20 cellular contexts compared by ENCODE assay signal in the genomic region with DNA sequence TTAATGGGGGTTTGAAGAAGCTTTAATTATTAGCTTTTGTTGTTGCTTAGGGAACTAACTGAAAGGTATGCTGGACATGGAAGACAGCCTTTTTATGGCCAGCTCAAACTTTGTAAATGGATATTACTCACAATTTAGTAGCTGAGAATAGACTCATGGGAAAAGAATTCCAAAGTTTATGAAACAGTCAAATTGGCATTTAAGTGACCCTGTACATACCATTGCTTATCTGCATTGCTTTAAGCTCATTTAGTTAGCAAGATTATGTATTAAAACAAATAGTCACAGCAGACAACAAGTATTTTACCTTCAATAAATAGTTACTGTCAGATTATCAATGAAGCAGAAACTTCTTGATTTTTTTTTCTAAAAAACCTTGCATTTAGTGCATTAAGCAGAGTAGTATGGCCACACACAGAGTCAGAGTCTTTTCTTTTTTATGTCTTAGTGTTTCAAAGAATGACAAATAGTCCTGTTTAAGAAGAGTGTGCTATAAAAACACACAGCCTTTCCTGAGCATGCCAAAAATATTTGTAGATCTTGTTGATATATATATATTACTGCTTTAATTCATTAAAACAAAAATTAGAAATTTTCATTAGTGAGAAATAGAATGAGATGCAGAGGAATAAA.
DNase-seq lines count a peak whose midpoint lies in the region; ATAC-seq, FAIRE-seq and TF ChIP-seq lines count a peak whose summit lies in the region.
"Had no signal": no experiment of that assay in that cellular context is flagged by ENCODE, and none has a peak within 500 bp of the region (broad histone marks: within the 10 kb centered on the region; RNA-seq: fewer than 3 reads in every experiment).

No MANE protein-coding gene starts in this region.

- TF ChIP-seq EP300 in HepG2 (IDR thresholded peaks at IDR 0.05; ENCODE audit: low read depth in 2 of 2, low read length in 2 of 2) (peak in 1 of 2 experiments; percentile 82; a peak in 2 of 4 replicates), HepG2 (CRISPR knock-in tag; IDR thresholded peaks at IDR 0.05; ENCODE audit: borderline replicate concordance) (no peak; the same call in 1 of the 2 replicates)

- H3K4me2 ChIP-seq in HepG2 (ENCODE audit: low read depth, low read length), result peak overlapping the region; percentile 23; the same call in 1 of the 2 replicates
- H3K4me2 ChIP-seq: BLaER1 treated with 17β-estradiol and CSF1 and Interleukin-3, amounts not matched to agents 10 nM and 100 nM had no signal

- POLR2A ChIA-PET in HepG2 (lab: Yijun Ruan, JAX), result interaction anchor here (0.9 to 1.7 kb wide), 10 partner anchors 10 to 1473 kb away, joined by 3 to 17 read pairs (median 4); a partner anchor contains a TSS

- H3K4me1 ChIP-seq in HepG2 (ENCODE audit: insufficient read depth, low read length) (peaks cover 34% of the 10 kb centered on the region), prostate gland (replicated peaks) (no peaks in the 10 kb centered on the region)
- H3K4me1 ChIP-seq: BLaER1 treated with 17β-estradiol and CSF1 and Interleukin-3, amounts not matched to agents 10 nM and 100 nM; thyroid gland had no signal

- H3K4me3 ChIP-seq in AG10803 (ENCODE audit: low read length) (no peak overlapping the region), HepG2 (replicated peaks in 1 of 3; ENCODE audit: insufficient read depth in 1 of 3, low read depth in 2 of 3, low read length in 3 of 3) (no peak overlapping the region; a peak in 1 of 6 replicates), prostate gland (no peak overlapping the region)
- H3K4me3 ChIP-seq: BLaER1 treated with 17β-estradiol and CSF1 and Interleukin-3, amounts not matched to agents 10 nM and 100 nM; coronary artery; GM12878; thyroid gland had no signal

- ATAC-seq in HepG2 (peak; percentile 85), GM18867 (IDR thresholded peaks at IDR 0.05; ENCODE audit: unreplicated experiment) (no peak)
- ATAC-seq: activated naive CD8-positive, alpha-beta T cell treated with anti-CD3 and anti-CD28 coated beads, Interleukin-2, amount 50 U/mL, for 24 hours; GM12878 had no signal

- in situ Hi-C loops in HepG2 (cut with HindIII; ENCODE audit: extremely low pct_ligation_motif_present, low pct_unique_long_range_greater_than_20kb), result no loop called here

- no peak overlapping the region for H3K9ac ChIP-seq in HepG2 (ENCODE audit: insufficient read depth, low read depth, low read length)
- H3K9ac ChIP-seq: BLaER1 treated with 17β-estradiol and CSF1 and Interleukin-3, amounts not matched to agents 10 nM and 100 nM had no signal

- H2AFZ ChIP-seq in HepG2 (ENCODE audit: low read length), result no peak overlapping the region

- H3K9me3 ChIP-seq in HepG2 (ENCODE audit: low read length), result peaks cover 11% of the 10 kb centered on the region
- H3K9me3 ChIP-seq in prostate gland, result no peaks in the 10 kb centered on the region
- H3K9me3 ChIP-seq: thyroid gland had no signal

- no peaks in the 10 kb centered on the region for H3K79me2 ChIP-seq in HepG2 (ENCODE audit: insufficient read depth, low read length)

- H3K27ac ChIP-seq in HepG2 (ENCODE audit: extremely low read length, insufficient read depth, low read length), result peak overlapping the region; percentile 46
- no peak overlapping the region for H3K27ac ChIP-seq in prostate gland
- H3K27ac ChIP-seq: BLaER1 treated with 17β-estradiol and CSF1 and Interleukin-3, amounts not matched to agents 10 nM and 100 nM; coronary artery; thyroid gland had no signal

- TF ChIP-seq RAD21 in HepG2 (CRISPR knock-in tag; IDR thresholded peaks at IDR 0.05), result no peak

- TF ChIP-seq CTCF in AG10803 (conservative IDR thresholded peaks at IDR 0.05; ENCODE audit: low read length) (no peak), HepG2 (CRISPR knock-in tag; IDR thresholded peaks at IDR 0.05) (no peak), prostate gland (IDR thresholded peaks at IDR 0.05) (no peak)

- no peaks in the 10 kb centered on the region for H4K20me1 ChIP-seq in HepG2 (ENCODE audit: insufficient read depth, low read length)
- H4K20me1 ChIP-seq: BLaER1 treated with 17β-estradiol and CSF1 and Interleukin-3, amounts not matched to agents 10 nM and 100 nM had no signal

- no peak for FAIRE-seq in HepG2 (lab: Jason Lieb, UNC)
- FAIRE-seq: GM12878 had no signal

- CTCF ChIA-PET in HepG2 (lab: Yijun Ruan, JAX; ENCODE audit: low intra/inter-chr PET ratio, low total read pairs), result no interaction called here

- H3K36me3 ChIP-seq in HepG2 (replicated peaks in 1 of 2; ENCODE audit: control insufficient read depth in 1 of 2, insufficient read depth in 2 of 2, low read length in 2 of 2), result peaks cover 0 to 10% of the 10 kb centered on the region in 2 experiments; a peak in 3 of 5 replicates
- no peaks in the 10 kb centered on the region for H3K36me3 ChIP-seq in prostate gland
- H3K36me3 ChIP-seq: BLaER1 treated with 17β-estradiol and CSF1 and Interleukin-3, amounts not matched to agents 10 nM and 100 nM; thyroid gland had no signal

- no peaks in the 10 kb centered on the region for H3K27me3 ChIP-seq in HepG2 (ENCODE audit: control insufficient read depth in 1 of 2, insufficient read depth in 2 of 2, low read length in 2 of 2)
- no peaks in the 10 kb centered on the region for H3K27me3 ChIP-seq in prostate gland (replicated peaks; ENCODE audit: insufficient read depth)
- H3K27me3 ChIP-seq: BLaER1 treated with 17β-estradiol and CSF1 and Interleukin-3, amounts not matched to agents 10 nM and 100 nM; thyroid gland had no signal

- BruUV-seq in HepG2 (replicated peaks; lab: Mats Ljungman, UMichigan), result no TSS peak

- intact Hi-C loops in HepG2 (cut with micrococcal nuclease; ENCODE audit: unreplicated experiment) (loop anchor here (2.0 to 5.0 kb wide), 2 partner anchors 90 to 103 kb away; a partner anchor contains a TSS), prostate gland (cut with DNase I) (no loop called here)

- DNase-seq in AG10803 (ENCODE audit: low read depth) (peak; percentile 42), HuH-7 (ENCODE audit: low spot score) (peak; percentile 3), dedifferentiated amniotic fluid mesenchymal stem cell (ENCODE audit: extremely low spot score) (peak; percentile 66), HepG2 (ENCODE audit: low spot score) (peak; percentile 96), prostate gland (ENCODE audit: low spot score) (no peak), epidermal melanocyte (ENCODE audit: insufficient read length, low spot score) (no peak)
- no peak for DNase-seq in activated T-cell treated with anti-CD3 and anti-CD28 coated beads, Interleukin-2, amount 50 U/mL, for 1 hour
- DNase-seq: activated CD4-positive, CD25-positive, alpha-beta regulatory T cell; activated naive CD8-positive, alpha-beta T cell treated with anti-CD3 and anti-CD28 coated beads, Interleukin-2, amount 50 U/mL, for 24 hours; DMS79; islet precursor cell; NCI-H1105 treated with DMSO at 0.1 percent for 48 hours; NCI-H2227 treated with DMSO at 0.1 percent for 48 hours; stimulated activated CD4-positive, alpha-beta T cell treated with anti-CD3 and anti-CD28 coated beads, Interleukin-2, amount 100 ng/mL, for 24 hours; stimulated activated CD8-positive, alpha-beta memory T cell treated with anti-CD3 and anti-CD28 coated beads, Interleukin-4, amount 100 ng/mL, for 48 hours; thyroid gland had no signal

- TF ChIP-seq POLR2A in HepG2 (IDR thresholded peaks at IDR 0.05; ENCODE audit: insufficient read depth in 1 of 2, low read depth in 2 of 2, low read length in 2 of 2) (no peak), prostate gland (IDR thresholded peaks at IDR 0.05) (no peak)

TF ChIP-seq in HepG2, 621 proteins besides CTCF, POLR2A, EP300 and RAD21 (continues in another document):
- TF ChIP-seq RXRA (CRISPR knock-in tag; IDR thresholded peaks at IDR 0.05), result no peak
- peak; percentile 55 for TF ChIP-seq KAT8 (CRISPR knock-in tag; IDR thresholded peaks at IDR 0.05)
- TF ChIP-seq, protein P1, sequence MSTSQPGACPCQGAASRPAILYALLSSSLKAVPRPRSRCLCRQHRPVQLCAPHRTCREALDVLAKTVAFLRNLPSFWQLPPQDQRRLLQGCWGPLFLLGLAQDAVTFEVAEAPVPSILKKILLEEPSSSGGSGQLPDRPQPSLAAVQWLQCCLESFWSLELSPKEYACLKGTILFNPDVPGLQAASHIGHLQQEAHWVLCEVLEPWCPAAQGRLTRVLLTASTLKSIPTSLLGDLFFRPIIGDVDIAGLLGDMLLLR (CRISPR knock-in tag; IDR thresholded peaks at IDR 0.05), result no peak
- peak; percentile 64 for TF ChIP-seq HNF4A (CRISPR knock-in tag; IDR thresholded peaks at IDR 0.05)
- TF ChIP-seq THAP11 (CRISPR knock-in tag; IDR thresholded peaks at IDR 0.05), result peak; percentile 37; the same call in 1 of the 2 replicates
- TF ChIP-seq CREB1 (IDR thresholded peaks at IDR 0.05), result no peak
- peak; percentile 7; the same call in 1 of the 2 replicates for TF ChIP-seq CREB1 (CRISPR knock-in tag; IDR thresholded peaks at IDR 0.05)
- TF ChIP-seq KLF11 (CRISPR knock-in tag; IDR thresholded peaks at IDR 0.05), result peak; percentile 57; the same call in 1 of the 2 replicates
- TF ChIP-seq SIX4 (CRISPR knock-in tag; IDR thresholded peaks at IDR 0.05), result 0 out of 2 replicates have a peak, but pooled peaks have one; percentile 23
- TF ChIP-seq KLF6 (CRISPR knock-in tag; IDR thresholded peaks at IDR 0.05), result no peak
- peak; percentile 83 for TF ChIP-seq GATAD2A (CRISPR knock-in tag; IDR thresholded peaks at IDR 0.05)
- TF ChIP-seq TEAD3 (CRISPR knock-in tag; optimal IDR thresholded peaks at IDR 0.05; ENCODE audit: borderline replicate concordance), result peak; percentile 90
- TF ChIP-seq MIER3 (CRISPR knock-in tag; IDR thresholded peaks at IDR 0.05; ENCODE audit: borderline replicate concordance), result no peak
- TF ChIP-seq ZNF546 (CRISPR knock-in tag; conservative IDR thresholded peaks at IDR 0.05), result no peak
- TF ChIP-seq ASH2L (IDR thresholded peaks at IDR 0.05; ENCODE audit: insufficient read length, low read depth, low read length), result peak; percentile 34
- peak; percentile 36; the same call in 1 of the 2 replicates for TF ChIP-seq HDAC2 (CRISPR knock-in tag; IDR thresholded peaks at IDR 0.05)
- TF ChIP-seq, protein P2, sequence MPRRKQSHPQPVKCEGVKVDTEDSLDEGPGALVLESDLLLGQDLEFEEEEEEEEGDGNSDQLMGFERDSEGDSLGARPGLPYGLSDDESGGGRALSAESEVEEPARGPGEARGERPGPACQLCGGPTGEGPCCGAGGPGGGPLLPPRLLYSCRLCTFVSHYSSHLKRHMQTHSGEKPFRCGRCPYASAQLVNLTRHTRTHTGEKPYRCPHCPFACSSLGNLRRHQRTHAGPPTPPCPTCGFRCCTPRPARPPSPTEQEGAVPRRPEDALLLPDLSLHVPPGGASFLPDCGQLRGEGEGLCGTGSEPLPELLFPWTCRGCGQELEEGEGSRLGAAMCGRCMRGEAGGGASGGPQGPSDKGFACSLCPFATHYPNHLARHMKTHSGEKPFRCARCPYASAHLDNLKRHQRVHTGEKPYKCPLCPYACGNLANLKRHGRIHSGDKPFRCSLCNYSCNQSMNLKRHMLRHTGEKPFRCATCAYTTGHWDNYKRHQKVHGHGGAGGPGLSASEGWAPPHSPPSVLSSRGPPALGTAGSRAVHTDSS (CRISPR knock-in tag; conservative IDR thresholded peaks at IDR 0.05), result no peak
- TF ChIP-seq CC2D1A (CRISPR knock-in tag; IDR thresholded peaks at IDR 0.05), result no peak
- peak; percentile 56; the same call in 1 of the 2 replicates for TF ChIP-seq RCOR2 (CRISPR knock-in tag; IDR thresholded peaks at IDR 0.05)

Comparison
In these comparisons a context has a peak if more than half of its experiments do, and no peak if none do; other contexts are left out.
1. DNase-seq: peak in AG10803 (single experiment), HuH-7 (single experiment), dedifferentiated amniotic fluid mesenchymal stem cell (single experiment) and HepG2 (single experiment); none in activated T-cell treated with anti-CD3 and anti-CD28 coated beads, Interleukin-2, amount 50 U/mL, for 1 hour (single experiment), prostate gland (single experiment) and epidermal melanocyte (single experiment).